Comparison of ENCODE assay signal across 10 cellular contexts in the genomic region with DNA sequence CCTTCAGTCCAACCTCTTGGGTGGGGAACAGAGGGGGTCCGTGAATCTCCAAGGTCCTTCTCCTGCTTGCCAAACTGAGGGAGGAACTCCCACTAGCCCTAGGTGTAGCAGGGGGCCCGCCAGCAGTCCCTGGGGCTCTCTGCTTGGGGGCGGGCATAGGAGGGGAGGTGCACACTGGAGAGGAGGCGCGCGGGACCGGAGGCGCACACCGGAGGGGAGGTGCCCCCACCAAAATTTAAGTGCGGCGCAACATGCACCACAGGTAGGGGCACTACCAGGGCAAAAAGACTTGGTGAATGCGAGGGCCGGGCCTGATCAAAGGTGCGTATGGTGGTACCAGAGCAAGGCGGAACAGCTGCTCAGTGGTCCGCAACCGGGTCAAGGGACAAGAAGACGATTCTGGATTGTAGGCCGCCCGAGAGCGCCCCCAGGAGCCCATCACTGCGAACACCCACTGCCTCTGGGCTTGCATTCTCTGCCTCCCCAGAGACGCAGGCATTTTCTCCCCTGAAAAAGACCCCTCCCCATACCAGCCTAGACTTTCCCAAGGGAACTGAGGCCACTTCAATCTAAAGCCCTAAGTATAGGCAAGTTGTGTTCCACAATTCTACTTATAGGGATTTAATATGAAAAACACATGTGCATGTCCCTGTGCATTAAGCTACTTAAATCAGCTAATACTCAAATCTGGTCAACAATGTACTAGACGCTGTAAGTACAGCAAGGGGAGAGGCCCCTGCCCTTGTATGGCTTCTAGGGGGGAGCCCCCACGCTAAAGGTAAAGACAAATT. TPM values are rescaled to one million over a fixed set of nuclear protein-coding genes. Genes with fewer than 3 reads are reported as not detected.
DNase-seq lines count a peak whose midpoint lies in the region; ATAC-seq and TF ChIP-seq lines count a peak whose summit lies in the region.
"Had no signal": no experiment of that assay in that cellular context is flagged by ENCODE, and none has a peak within 500 bp of the region (broad histone marks: within the 10 kb centered on the region; RNA-seq: fewer than 3 reads in every experiment).

No MANE protein-coding gene starts in this region.

- H3K27me3 ChIP-seq in left ventricle myocardium inferior (ENCODE audit: low read depth) (no peaks in the 10 kb centered on the region), adipocyte (replicated peaks; ENCODE audit: control insufficient read depth, insufficient read depth, low read length) (no peaks in the 10 kb centered on the region)

- H3K27ac ChIP-seq in left ventricle myocardium inferior (replicated peaks), result peak overlapping the region; percentile 91

- no peaks in the 10 kb centered on the region for H3K9me3 ChIP-seq in left ventricle myocardium inferior (replicated peaks)
- no peaks in the 10 kb centered on the region for H3K9me3 ChIP-seq in adipocyte (ENCODE audit: control insufficient read depth, low read length)

- TF ChIP-seq CTCF in left ventricle myocardium inferior (IDR thresholded peaks at IDR 0.05; ENCODE audit: borderline replicate concordance), result no peak

- no peaks in the 10 kb centered on the region for H3K36me3 ChIP-seq in left ventricle myocardium inferior
- H3K36me3 ChIP-seq in adipocyte (ENCODE audit: control insufficient read depth, insufficient read depth, low read length, severe bottlenecking), result no peaks in the 10 kb centered on the region

- intact Hi-C loops in left ventricle myocardium inferior (cut with micrococcal nuclease) (no loop called here), Right ventricle myocardium superior (cut with DNase I) (no loop called here)

- DNase-seq in left ventricle myocardium inferior (no peak), Right ventricle myocardium superior (no peak), adipocyte (ENCODE audit: low read depth) (no peak), left kidney (ENCODE audit: low read depth, low spot score) (peak; percentile 62), ureter (ENCODE audit: low spot score) (peak; percentile 38), SK-N-DZ (ENCODE audit: low spot score) (no peak), GM19240 (ENCODE audit: insufficient read length, low spot score) (no peak)
- DNase-seq: cerebellar nuclear complex, NCI-H2029 treated with DMSO at 0.1 percent for 48 hours had no signal

- H3K4me3 ChIP-seq in left ventricle myocardium inferior (peak overlapping the region; percentile 65), adipocyte (ENCODE audit: low read length) (peak overlapping the region; percentile 80)

- ATAC-seq in Right ventricle myocardium superior (ENCODE audit: poor library complexity) (no peak), GM18868 (IDR thresholded peaks at IDR 0.05; ENCODE audit: unreplicated experiment) (no peak)

- H3K4me1 ChIP-seq in left ventricle myocardium inferior, result peaks cover 42% of the 10 kb centered on the region
- H3K4me1 ChIP-seq in adipocyte (ENCODE audit: control insufficient read depth, insufficient read depth, low read length), result peaks cover 12% of the 10 kb centered on the region

- peak overlapping the region; percentile 79 for H3K9ac ChIP-seq in adipocyte (ENCODE audit: low read length)

RNA-seq across cellular contexts. Expression of gene TGFBI, which starts 50.6 kb away (rescaled TPM):
- 43.4 TPM for total RNA-seq in left ventricle myocardium inferior
- total RNA-seq in Right ventricle myocardium superior, result 49.9 TPM
- total RNA-seq in ureter, result 147 TPM
- polyA plus RNA-seq in SK-N-DZ (2014; cell fraction: cytosol; rRNA removed), result not detected in 2 replicates
- polyA plus RNA-seq in SK-N-DZ (2014; cell fraction: nucleus; rRNA removed), result 0.59 TPM in 1 of 2 replicates, not detected in the other

RNA-seq across cellular contexts. Expression of gene SMAD5, which starts 53.3 kb away (rescaled TPM):
- total RNA-seq in left ventricle myocardium inferior (34.8 TPM), Right ventricle myocardium superior (37.2 TPM), ureter (86.3 TPM)
- polyA plus RNA-seq in SK-N-DZ (2014; cell fraction: cytosol; rRNA removed), result 36.5 and 37.1 TPM in 2 replicates
- polyA plus RNA-seq in SK-N-DZ (2014; cell fraction: nucleus; rRNA removed), result 13.5 and 14.9 TPM in 2 replicates

Comparison
In these comparisons a context has a peak if more than half of its experiments do, and no peak if none do; other contexts are left out.
1. DNase-seq: peak in left kidney (single experiment) and ureter (single experiment); none in left ventricle myocardium inferior (single experiment), Right ventricle myocardium superior (single experiment), adipocyte (single experiment), SK-N-DZ (single experiment) and GM19240 (single experiment).